28 cellular contexts compared by ENCODE assay signal in the genomic region with DNA sequence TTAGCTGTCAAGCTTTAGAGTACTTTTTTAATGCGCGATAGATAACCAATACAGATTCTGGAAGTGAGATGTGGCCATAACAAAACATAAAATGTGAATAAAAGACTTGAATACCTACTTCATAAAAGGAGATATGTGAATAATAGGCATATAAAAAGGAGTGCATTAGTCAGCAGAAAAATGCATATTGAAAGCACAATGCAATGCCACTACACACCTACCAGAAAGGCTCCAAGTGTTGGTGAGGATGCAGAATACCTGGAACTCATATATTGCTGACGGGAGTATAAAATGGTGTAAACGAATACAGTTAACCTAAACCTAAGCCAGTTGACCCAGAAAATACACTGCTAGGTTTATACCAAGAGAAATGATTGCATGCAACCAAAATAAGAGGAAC.
"Had no signal": no experiment of that assay in that cellular context is flagged by ENCODE, and none has a peak within 500 bp of the region (broad histone marks: within the 10 kb centered on the region; RNA-seq: fewer than 3 reads in every experiment).

No MANE protein-coding gene starts in this region.

- H3K4me3 ChIP-seq: neural progenitor cell, ovary, psoas muscle, skin epidermis, smooth muscle cell, spleen, suprapubic skin, testis, tibial artery, transverse colon, upper lobe of right lung, uterus had no signal

- H3K36me3 ChIP-seq: neural progenitor cell, ovary, spleen, suprapubic skin, tibial artery, transverse colon, upper lobe of right lung, uterus had no signal

- H3K9me3 ChIP-seq: ovary, psoas muscle, suprapubic skin, testis, tibial artery, transverse colon, upper lobe of right lung, uterus had no signal

- H3K4me1 ChIP-seq: neural progenitor cell, parathyroid adenoma, psoas muscle, spleen, suprapubic skin, testis, tibial artery, transverse colon, upper lobe of right lung, uterus had no signal

- H3K9ac ChIP-seq: neural progenitor cell, parathyroid adenoma had no signal

- H3K27ac ChIP-seq: neural progenitor cell, ovary, parathyroid adenoma, psoas muscle, skin epidermis, spleen, suprapubic skin, testis, tibial artery, transverse colon, upper lobe of right lung, uterus had no signal

- H3K79me2 ChIP-seq: parathyroid adenoma had no signal

- ATAC-seq: natural killer cell; psoas muscle; right cardiac atrium; sciatic nerve; stimulated activated memory B cell treated with anti-CD40 and anti-IgM and Interleukin-4, amounts not matched to agents 10 μg/mL and 1 μg/mL and 100 μg/mL, for 72 hours; stimulated activated naive CD8-positive, alpha-beta T cell treated with anti-CD3 and anti-CD28 coated beads, Interleukin-15, amount 100 ng/mL, for 72 hours; stimulated activated naive CD8-positive, alpha-beta T cell treated with anti-CD3 and anti-CD28 coated beads, Interleukin-15, Interleukin-2, amounts not matched to agents 100 U/mL and 50 U/mL, for 24 hours; upper lobe of right lung had no signal

- DNase-seq: natural killer cell; occipital lobe; ovary; posterior cingulate gyrus; psoas muscle; right cardiac atrium; spleen; stimulated activated CD4-positive, alpha-beta T cell treated with anti-CD3 and anti-CD28 coated beads, Interleukin-12 subunit alpha, Interleukin-12 subunit beta, amount 100 ng/mL, for 4 hours; stimulated activated CD4-positive, alpha-beta T cell treated with anti-CD3 and anti-CD28 coated beads, Interleukin-1b, Interleukin-23, amount 100 ng/mL, for 48 hours; stimulated activated CD4-positive, alpha-beta T cell treated with anti-CD3 and anti-CD28 coated beads, Interleukin-4, amount 100 ng/mL, for 1 hour; stimulated activated CD4-positive, alpha-beta T cell treated with anti-CD3 and anti-CD28 coated beads, Interleukin-4, amount 100 ng/mL, for 4 hours; stimulated activated CD8-positive, alpha-beta memory T cell treated with anti-CD3 and anti-CD28 coated beads, Interleukin-4, amount 100 ng/mL, for 48 hours; stimulated activated naive CD4-positive, alpha-beta T cell; stimulated activated naive CD8-positive, alpha-beta T cell treated with anti-CD3 and anti-CD28 coated beads, Interleukin-15, amount 100 ng/mL, for 72 hours; stimulated activated naive CD8-positive, alpha-beta T cell treated with anti-CD3 and anti-CD28 coated beads, Interleukin-15, Interleukin-2, amounts not matched to agents 100 U/mL and 50 U/mL, for 24 hours; substantia nigra; testis; tibial artery; transverse colon; upper lobe of right lung; uterus had no signal

- H3K4me2 ChIP-seq: neural progenitor cell, smooth muscle cell had no signal

- H2AFZ ChIP-seq: neural progenitor cell, parathyroid adenoma had no signal

- H3K27me3 ChIP-seq: neural progenitor cell, ovary, suprapubic skin, testis, tibial artery, transverse colon, upper lobe of right lung, uterus had no signal
